8 cellular contexts compared by ENCODE assay signal in the genomic region with DNA sequence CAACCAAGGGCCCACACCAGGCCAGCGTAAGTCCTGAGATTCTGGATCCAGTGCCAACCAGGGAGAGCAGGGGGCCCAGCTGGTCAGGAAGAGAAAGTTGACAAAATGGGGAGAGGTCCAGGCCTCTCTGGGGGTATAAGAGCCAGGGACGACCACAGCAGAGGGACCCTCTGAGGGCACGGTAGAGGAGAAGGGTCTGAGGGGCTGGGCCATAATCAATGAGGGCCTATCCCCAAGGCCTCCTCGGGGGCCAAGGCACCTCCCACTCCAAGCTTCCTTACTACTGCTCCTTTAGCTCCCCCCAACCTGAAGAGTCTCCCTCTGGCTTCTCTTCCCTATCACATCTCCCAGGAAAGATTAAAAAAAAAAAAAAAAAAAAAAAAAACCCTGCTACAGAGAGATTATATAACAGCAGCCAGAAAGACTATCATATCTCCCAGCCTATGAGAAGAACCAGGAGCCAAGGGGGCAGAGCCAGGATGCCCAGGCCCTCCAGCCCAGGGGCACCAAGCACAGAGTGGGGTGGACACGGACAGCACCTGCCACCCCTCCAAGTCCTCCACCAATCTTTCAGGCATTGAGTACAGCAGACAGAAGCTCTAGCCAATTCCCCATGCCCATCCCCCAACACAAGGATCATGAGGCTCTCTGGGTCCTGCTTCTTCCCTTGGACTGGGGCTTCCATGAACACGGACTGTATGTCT. TPM values are rescaled to one million over a fixed set of nuclear protein-coding genes. Genes with fewer than 3 reads are reported as not detected.
DNase-seq lines count a peak whose midpoint lies in the region; ATAC-seq, FAIRE-seq and TF ChIP-seq lines count a peak whose summit lies in the region.

No MANE protein-coding gene starts in this region.

- ATAC-seq in RWPE2 (ENCODE audit: low read depth) (no peak), sciatic nerve (no peak), HG03159 (IDR thresholded peaks at IDR 0.05; ENCODE audit: unreplicated experiment) (no peak), HG02798 (IDR thresholded peaks at IDR 0.05; ENCODE audit: poor library complexity, unreplicated experiment) (no peak)

- no peak for DNase-seq in GM12865 (ENCODE audit: low read depth)
- DNase-seq in RWPE2 (ENCODE audit: low spot score), result no peak
- DNase-seq in fibroblast of mammary gland (ENCODE audit: low read depth), result no peak
- peak; percentile 58 for DNase-seq in sciatic nerve (ENCODE audit: low spot score)
- no peak for DNase-seq in HTR-8/SVneo (ENCODE audit: insufficient read length, low spot score)
- no peak for DNase-seq in GM19238 (ENCODE audit: insufficient read length, low spot score)

- 0 out of 2 replicates have a peak, but pooled peaks cover 7% of the 10 kb centered on the region for H3K36me3 ChIP-seq in RWPE2 (ENCODE audit: low read depth)

- no peaks in the 10 kb centered on the region for H3K27me3 ChIP-seq in RWPE2 (ENCODE audit: insufficient read depth, poor library complexity, severe bottlenecking)

- H3K4me3 ChIP-seq in GM12865 (ENCODE audit: low read depth, low read length) (peak overlapping the region; percentile 80), RWPE2 (ENCODE audit: severe bottlenecking) (no peak overlapping the region), fibroblast of mammary gland (ENCODE audit: control insufficient read depth, low read depth, low read length) (peak overlapping the region; percentile 6)

- no peaks in the 10 kb centered on the region for H3K9me3 ChIP-seq in RWPE2 (ENCODE audit: severe bottlenecking)

- H3K4me1 ChIP-seq in RWPE2 (ENCODE audit: insufficient read depth, poor library complexity, severe bottlenecking), result peaks cover 31% of the 10 kb centered on the region

- no peak for TF ChIP-seq CTCF in GM12865 (IDR thresholded peaks at IDR 0.05; ENCODE audit: insufficient read depth, low read depth, low read length, missing control alignments)
- no peak for TF ChIP-seq CTCF in RWPE2 (IDR thresholded peaks at IDR 0.05; ENCODE audit: poor library complexity, severe bottlenecking)
- TF ChIP-seq CTCF in fibroblast of mammary gland (conservative IDR thresholded peaks at IDR 0.05; ENCODE audit: control insufficient read depth, insufficient read depth, low read depth, low read length), result no peak

- H3K27ac ChIP-seq in RWPE2 (ENCODE audit: poor library complexity, severe bottlenecking), result peak overlapping the region; percentile 96

- no peak for FAIRE-seq in HTR-8/SVneo (lab: Jason Lieb, UNC)

- intact Hi-C loops in sciatic nerve (cut with DNase I), result loop anchor here (5.0 kb wide), 1 partner anchor 36 kb away; no protein-coding TSS in a partner anchor

RNA-seq across cellular contexts. Expression of gene MEF2D, which starts 2.7 kb away (rescaled TPM):
- 66.8 TPM for total RNA-seq in sciatic nerve
